1 cellular context compared by ENCODE assay signal in the genomic region with DNA sequence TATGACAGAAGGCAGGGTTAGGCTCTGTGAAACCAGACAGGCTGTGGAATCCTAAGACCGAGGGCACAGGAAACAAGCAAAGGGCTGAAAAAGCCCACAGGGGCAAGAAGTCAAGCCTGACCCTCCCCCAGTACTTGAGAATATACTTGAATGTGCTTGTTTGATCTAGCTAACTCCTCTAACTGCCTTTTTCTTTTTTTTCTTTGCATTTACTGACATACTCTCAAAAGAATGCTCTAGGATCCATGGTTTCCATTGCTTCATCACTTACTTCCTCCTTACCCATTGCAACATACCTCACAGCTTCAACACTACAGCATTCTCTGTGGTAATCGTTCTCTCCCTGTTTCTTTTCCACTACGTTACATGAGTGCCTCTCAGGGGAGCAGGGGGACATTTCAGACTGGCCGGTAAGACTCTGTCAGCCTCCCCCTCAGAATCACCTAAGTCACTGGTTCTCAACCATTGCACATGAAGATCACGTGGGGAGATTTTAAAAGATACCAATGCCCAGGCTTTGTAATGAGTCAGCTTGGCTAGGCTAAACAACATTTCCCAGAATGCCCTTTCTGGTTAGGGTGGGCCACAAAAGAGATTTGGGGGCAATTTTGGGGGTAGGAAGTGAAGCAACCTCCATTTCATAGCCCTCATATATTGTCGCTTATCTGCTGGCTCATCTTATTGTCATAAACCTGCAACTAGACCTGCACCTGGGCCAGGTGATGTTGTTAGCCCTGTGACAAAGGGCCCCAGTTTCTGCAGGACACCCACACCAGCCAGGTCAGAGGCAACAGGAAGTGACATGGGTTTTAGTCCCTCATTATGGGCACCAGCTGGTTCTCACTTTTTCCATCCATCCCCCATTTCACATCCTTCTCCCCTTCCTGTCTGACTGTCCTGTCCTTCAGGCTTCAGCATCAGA.
A peak's percentile ranks its signal among the peaks of the same experiment; 100 is the strongest.
TF ChIP-seq lines count a peak whose summit lies in the region.

No MANE protein-coding gene starts in this region.

TF ChIP-seq in K562, 482 proteins besides CTCF, POLR2A, EP300 and RAD21 (continued from another document and continues in another):
- TF ChIP-seq, protein P1, sequence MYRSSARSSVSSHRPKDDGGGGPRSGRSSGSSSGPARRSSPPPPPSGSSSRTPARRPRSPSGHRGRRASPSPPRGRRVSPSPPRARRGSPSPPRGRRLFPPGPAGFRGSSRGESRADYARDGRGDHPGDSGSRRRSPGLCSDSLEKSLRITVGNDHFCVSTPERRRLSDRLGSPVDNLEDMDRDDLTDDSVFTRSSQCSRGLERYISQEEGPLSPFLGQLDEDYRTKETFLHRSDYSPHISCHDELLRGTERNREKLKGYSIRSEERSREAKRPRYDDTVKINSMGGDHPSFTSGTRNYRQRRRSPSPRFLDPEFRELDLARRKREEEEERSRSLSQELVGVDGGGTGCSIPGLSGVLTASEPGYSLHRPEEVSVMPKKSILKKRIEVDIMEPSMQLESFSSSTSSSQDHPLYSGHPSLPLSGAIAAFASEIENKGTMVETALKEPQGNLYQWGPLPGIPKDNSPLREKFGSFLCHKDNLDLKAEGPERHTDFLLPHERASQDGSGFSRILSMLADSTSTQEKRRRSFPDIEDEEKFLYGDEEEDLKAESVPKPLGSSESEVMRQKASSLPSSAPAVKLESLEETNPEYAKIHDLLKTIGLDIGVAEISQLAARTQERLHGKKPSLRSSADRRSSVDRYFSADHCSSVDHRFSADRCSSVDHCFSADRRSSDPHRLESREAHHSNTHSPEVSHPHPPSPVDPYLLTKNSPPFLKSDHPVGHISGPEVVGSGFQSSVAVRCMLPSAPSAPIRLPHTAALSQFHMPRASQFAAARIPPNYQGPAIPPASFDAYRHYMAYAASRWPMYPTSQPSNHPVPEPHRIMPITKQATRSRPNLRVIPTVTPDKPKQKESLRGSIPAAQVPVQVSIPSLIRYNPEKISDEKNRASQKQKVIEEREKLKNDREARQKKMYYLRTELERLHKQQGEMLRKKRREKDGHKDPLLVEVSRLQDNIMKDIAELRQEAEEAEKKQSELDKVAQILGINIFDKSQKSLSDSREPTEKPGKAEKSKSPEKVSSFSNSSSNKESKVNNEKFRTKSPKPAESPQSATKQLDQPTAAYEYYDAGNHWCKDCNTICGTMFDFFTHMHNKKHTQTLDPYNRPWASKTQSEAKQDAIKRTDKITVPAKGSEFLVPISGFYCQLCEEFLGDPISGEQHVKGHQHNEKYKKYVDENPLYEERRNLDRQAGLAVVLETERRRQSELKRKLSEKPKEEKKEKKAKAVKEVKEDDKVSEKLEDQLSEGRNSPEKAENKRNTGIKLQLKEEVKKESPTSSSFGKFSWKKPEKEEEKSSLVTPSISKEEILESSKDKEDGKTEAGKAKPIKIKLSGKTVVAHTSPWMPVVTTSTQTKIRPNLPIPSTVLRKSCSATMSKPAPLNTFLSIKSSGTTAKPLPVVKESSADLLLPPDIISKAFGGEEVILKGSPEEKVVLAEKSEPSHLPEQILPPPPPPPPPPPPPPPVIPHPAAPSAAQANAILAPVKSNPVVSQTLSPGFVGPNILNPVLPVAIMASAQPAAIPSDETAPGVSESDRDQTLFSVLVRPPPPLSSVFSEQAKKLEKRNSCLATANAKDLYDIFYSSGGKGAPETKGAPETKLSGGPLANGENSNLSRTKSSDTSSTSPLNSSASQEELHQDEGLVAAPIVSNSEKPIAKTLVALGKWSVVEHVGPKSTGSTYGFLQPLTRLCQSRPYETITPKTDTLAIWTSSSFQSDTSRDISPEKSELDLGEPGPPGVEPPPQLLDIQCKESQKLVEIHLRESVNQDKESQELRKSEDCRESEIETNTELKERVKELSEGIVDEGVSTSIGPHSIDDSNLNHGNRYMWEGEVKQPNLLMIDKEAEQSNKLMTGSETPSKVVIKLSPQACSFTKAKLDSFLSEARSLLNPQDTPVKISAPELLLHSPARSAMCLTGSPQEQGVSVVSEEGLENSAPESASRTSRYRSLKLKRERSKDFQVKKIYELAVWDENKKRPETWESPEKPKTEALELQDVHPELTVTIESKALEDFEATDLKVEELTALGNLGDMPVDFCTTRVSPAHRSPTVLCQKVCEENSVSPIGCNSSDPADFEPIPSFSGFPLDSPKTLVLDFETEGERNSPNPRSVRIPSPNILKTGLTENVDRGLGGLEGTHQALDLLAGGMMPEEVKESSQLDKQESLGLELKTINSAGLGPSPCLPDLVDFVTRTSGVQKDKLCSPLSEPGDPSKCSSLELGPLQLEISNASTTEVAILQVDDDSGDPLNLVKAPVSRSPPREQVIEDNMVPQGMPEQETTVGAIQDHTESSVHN (IDR thresholded peaks at IDR 0.05; ENCODE audit: borderline replicate concordance in 1 of 2, low read depth in 1 of 2) = 0 out of 4 replicates have a peak, but pooled peaks of 1 of the 2 experiments have one; percentile 17
- TF ChIP-seq, protein P2, sequence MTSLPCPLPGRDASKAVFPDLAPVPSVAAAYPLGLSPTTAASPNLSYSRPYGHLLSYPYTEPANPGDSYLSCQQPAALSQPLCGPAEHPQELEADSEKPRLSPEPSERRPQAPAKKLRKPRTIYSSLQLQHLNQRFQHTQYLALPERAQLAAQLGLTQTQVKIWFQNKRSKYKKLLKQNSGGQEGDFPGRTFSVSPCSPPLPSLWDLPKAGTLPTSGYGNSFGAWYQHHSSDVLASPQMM (CRISPR knock-in tag; IDR thresholded peaks at IDR 0.05) = no peak
- TF ChIP-seq ZNF217 (CRISPR knock-in tag; IDR thresholded peaks at IDR 0.05) (no peak), CREM (IDR thresholded peaks at IDR 0.05; ENCODE audit: low read depth) (no peak), ZNF445 (CRISPR knock-in tag; IDR thresholded peaks at IDR 0.05; ENCODE audit: low read depth) (no peak), CEBPB (tag; IDR thresholded peaks at IDR 0.05) (peak; percentile 99), NBN (IDR thresholded peaks at IDR 0.05; ENCODE audit: low read depth) (no peak), ZNF282 (CRISPR knock-in tag; IDR thresholded peaks at IDR 0.05) (no peak), POU5F1 (IDR thresholded peaks at IDR 0.05; ENCODE audit: borderline replicate concordance, low read depth, low read length, partially characterized antibody) (no peak), ZNF589 (CRISPR knock-in tag; IDR thresholded peaks at IDR 0.05; ENCODE audit: low read depth) (0 out of 2 replicates have a peak, but pooled peaks have one; percentile 49), DMBX1 (CRISPR knock-in tag; IDR thresholded peaks at IDR 0.05; ENCODE audit: borderline replicate concordance) (0 out of 2 replicates have a peak, but pooled peaks have one; percentile 54), ETV1 (tag; conservative IDR thresholded peaks at IDR 0.05; ENCODE audit: low read depth) (peak; percentile 32; the same call in 1 of the 2 replicates), GABPB1 (CRISPR knock-in tag; IDR thresholded peaks at IDR 0.05) (no peak), SMAD2 (IDR thresholded peaks at IDR 0.05; ENCODE audit: low read depth, low read length) (no peak), SP2 (IDR thresholded peaks at IDR 0.05; ENCODE audit: extremely low read depth, low read depth, low read length, poor library complexity, severe bottlenecking) (no peak), RAD51 (IDR thresholded peaks at IDR 0.05; ENCODE audit: borderline replicate concordance, low read depth) (0 out of 2 replicates have a peak, but pooled peaks have one; percentile 45), TSC22D4 (tag; IDR thresholded peaks at IDR 0.05) (no peak), RCOR1 (IDR thresholded peaks at IDR 0.05; ENCODE audit: borderline replicate concordance in 1 of 2, low read depth in 2 of 2, low read length in 2 of 2) (no peak), L3MBTL2 (IDR thresholded peaks at IDR 0.05) (no peak), SUPT5H (IDR thresholded peaks at IDR 0.05) (0 out of 2 replicates have a peak, but pooled peaks have one; percentile 36), BACH1 (tag; IDR thresholded peaks at IDR 0.05) (peak; percentile 34; the same call in 1 of the 2 replicates), ETV6 (IDR thresholded peaks at IDR 0.05; ENCODE audit: borderline replicate concordance in 1 of 2, low read depth in 2 of 2, low read length in 1 of 2) (peak in 1 of 2 experiments; percentile 31; a peak in 1 of 4 replicates), ETV6 (CRISPR knock-in tag; IDR thresholded peaks at IDR 0.05; ENCODE audit: borderline replicate concordance) (no peak), ZNF184 (CRISPR knock-in tag; IDR thresholded peaks at IDR 0.05) (no peak), ZNF212 (CRISPR knock-in tag; IDR thresholded peaks at IDR 0.05) (no peak), BCOR (IDR thresholded peaks at IDR 0.05) (no peak), BMI1 (IDR thresholded peaks at IDR 0.05; ENCODE audit: low read length) (no peak), FOSL1 (tag; conservative IDR thresholded peaks at IDR 0.05) (peak; percentile 78), POLR2AphosphoS2 (IDR thresholded peaks at IDR 0.05; ENCODE audit: low read length) (no peak), ZNF12 (CRISPR knock-in tag; IDR thresholded peaks at IDR 0.05) (no peak), TRIM24 (IDR thresholded peaks at IDR 0.05) (peak; percentile 56; a peak in 2 of 4 replicates), BHLHE40 (IDR thresholded peaks at IDR 0.05; ENCODE audit: low read length) (peak; percentile 69), HDGF (IDR thresholded peaks at IDR 0.05) (no peak)
- TF ChIP-seq, protein P3, sequence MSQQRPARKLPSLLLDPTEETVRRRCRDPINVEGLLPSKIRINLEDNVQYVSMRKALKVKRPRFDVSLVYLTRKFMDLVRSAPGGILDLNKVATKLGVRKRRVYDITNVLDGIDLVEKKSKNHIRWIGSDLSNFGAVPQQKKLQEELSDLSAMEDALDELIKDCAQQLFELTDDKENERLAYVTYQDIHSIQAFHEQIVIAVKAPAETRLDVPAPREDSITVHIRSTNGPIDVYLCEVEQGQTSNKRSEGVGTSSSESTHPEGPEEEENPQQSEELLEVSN (IDR thresholded peaks at IDR 0.05; ENCODE audit: borderline replicate concordance in 1 of 2, extremely low read depth in 1 of 2, insufficient read depth in 1 of 2, insufficient read length in 1 of 2, low read depth in 1 of 2, low read length in 1 of 2, poor library complexity in 1 of 2, severe bottlenecking in 1 of 2) = no peak
- TF ChIP-seq, protein P4, sequence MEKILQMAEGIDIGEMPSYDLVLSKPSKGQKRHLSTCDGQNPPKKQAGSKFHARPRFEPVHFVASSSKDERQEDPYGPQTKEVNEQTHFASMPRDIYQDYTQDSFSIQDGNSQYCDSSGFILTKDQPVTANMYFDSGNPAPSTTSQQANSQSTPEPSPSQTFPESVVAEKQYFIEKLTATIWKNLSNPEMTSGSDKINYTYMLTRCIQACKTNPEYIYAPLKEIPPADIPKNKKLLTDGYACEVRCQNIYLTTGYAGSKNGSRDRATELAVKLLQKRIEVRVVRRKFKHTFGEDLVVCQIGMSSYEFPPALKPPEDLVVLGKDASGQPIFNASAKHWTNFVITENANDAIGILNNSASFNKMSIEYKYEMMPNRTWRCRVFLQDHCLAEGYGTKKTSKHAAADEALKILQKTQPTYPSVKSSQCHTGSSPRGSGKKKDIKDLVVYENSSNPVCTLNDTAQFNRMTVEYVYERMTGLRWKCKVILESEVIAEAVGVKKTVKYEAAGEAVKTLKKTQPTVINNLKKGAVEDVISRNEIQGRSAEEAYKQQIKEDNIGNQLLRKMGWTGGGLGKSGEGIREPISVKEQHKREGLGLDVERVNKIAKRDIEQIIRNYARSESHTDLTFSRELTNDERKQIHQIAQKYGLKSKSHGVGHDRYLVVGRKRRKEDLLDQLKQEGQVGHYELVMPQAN (IDR thresholded peaks at IDR 0.05; ENCODE audit: borderline replicate concordance) = no peak
- TF ChIP-seq, protein P5, sequence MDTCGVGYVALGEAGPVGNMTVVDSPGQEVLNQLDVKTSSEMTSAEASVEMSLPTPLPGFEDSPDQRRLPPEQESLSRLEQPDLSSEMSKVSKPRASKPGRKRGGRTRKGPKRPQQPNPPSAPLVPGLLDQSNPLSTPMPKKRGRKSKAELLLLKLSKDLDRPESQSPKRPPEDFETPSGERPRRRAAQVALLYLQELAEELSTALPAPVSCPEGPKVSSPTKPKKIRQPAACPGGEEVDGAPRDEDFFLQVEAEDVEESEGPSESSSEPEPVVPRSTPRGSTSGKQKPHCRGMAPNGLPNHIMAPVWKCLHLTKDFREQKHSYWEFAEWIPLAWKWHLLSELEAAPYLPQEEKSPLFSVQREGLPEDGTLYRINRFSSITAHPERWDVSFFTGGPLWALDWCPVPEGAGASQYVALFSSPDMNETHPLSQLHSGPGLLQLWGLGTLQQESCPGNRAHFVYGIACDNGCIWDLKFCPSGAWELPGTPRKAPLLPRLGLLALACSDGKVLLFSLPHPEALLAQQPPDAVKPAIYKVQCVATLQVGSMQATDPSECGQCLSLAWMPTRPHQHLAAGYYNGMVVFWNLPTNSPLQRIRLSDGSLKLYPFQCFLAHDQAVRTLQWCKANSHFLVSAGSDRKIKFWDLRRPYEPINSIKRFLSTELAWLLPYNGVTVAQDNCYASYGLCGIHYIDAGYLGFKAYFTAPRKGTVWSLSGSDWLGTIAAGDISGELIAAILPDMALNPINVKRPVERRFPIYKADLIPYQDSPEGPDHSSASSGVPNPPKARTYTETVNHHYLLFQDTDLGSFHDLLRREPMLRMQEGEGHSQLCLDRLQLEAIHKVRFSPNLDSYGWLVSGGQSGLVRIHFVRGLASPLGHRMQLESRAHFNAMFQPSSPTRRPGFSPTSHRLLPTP (IDR thresholded peaks at IDR 0.05; ENCODE audit: borderline replicate concordance, extremely low read depth, insufficient read length) = no peak
- TF ChIP-seq, protein P6, sequence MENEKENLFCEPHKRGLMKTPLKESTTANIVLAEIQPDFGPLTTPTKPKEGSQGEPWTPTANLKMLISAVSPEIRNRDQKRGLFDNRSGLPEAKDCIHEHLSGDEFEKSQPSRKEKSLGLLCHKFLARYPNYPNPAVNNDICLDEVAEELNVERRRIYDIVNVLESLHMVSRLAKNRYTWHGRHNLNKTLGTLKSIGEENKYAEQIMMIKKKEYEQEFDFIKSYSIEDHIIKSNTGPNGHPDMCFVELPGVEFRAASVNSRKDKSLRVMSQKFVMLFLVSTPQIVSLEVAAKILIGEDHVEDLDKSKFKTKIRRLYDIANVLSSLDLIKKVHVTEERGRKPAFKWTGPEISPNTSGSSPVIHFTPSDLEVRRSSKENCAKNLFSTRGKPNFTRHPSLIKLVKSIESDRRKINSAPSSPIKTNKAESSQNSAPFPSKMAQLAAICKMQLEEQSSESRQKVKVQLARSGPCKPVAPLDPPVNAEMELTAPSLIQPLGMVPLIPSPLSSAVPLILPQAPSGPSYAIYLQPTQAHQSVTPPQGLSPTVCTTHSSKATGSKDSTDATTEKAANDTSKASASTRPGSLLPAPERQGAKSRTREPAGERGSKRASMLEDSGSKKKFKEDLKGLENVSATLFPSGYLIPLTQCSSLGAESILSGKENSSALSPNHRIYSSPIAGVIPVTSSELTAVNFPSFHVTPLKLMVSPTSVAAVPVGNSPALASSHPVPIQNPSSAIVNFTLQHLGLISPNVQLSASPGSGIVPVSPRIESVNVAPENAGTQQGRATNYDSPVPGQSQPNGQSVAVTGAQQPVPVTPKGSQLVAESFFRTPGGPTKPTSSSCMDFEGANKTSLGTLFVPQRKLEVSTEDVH (IDR thresholded peaks at IDR 0.05; ENCODE audit: low read depth, partially characterized antibody) = no peak
- TF ChIP-seq, protein P7, sequence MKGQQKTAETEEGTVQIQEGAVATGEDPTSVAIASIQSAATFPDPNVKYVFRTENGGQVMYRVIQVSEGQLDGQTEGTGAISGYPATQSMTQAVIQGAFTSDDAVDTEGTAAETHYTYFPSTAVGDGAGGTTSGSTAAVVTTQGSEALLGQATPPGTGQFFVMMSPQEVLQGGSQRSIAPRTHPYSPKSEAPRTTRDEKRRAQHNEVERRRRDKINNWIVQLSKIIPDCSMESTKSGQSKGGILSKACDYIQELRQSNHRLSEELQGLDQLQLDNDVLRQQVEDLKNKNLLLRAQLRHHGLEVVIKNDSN (CRISPR knock-in tag; IDR thresholded peaks at IDR 0.05) = peak; percentile 66
